In the genomic region with DNA sequence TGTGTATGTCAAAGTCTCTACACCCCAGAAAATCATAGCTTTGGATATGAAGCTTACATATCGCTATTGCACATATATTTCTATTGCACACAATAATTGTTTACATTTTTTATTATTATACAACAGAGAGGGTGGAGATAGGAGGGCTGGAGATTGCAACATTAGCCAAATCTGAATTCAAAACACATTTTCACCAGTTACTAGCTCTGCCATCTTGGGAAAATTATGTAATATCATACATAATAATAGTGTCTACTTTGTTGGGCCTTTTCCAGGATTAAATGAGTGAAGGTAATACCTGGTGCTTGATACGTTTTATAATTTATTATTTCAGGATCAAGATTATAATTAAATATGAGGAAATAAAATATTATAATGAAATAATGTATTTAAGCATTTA, we compare ENCODE assay signal across 18 cellular contexts.
"Had no signal": no experiment of that assay in that cellular context is flagged by ENCODE, and none has a peak within 500 bp of the region (broad histone marks: within the 10 kb centered on the region; RNA-seq: fewer than 3 reads in every experiment).

No MANE protein-coding gene starts in this region.

- H3K27me3 Mint-ChIP-seq: type B pancreatic cell had no signal

- H3K4me1 ChIP-seq: colonic mucosa, gastrocnemius medialis, stomach had no signal

- H3K4me3 ChIP-seq: colonic mucosa, gastrocnemius medialis, heart right ventricle, mucosa of descending colon, stomach had no signal

- H3K27me3 ChIP-seq: colonic mucosa, gastrocnemius medialis, heart right ventricle, stomach had no signal

- FAIRE-seq: urothelium cell line had no signal

- H3K27ac ChIP-seq: colonic mucosa, gastrocnemius medialis, heart right ventricle, stomach had no signal

- H3K9me3 Mint-ChIP-seq: type B pancreatic cell had no signal

- H3K36me3 ChIP-seq: colonic mucosa, gastrocnemius medialis, heart right ventricle, stomach had no signal

- H3K36me3 Mint-ChIP-seq: natural killer cell, type B pancreatic cell had no signal

- ATAC-seq: gastrocnemius medialis, heart right ventricle, left lobe of liver, mucosa of descending colon, natural killer cell had no signal

- DNase-seq: colonic mucosa; effector CD4-positive, alpha-beta T cell; gastrocnemius medialis; heart right ventricle; hypothalamus; islet precursor cell; mucosa of descending colon; natural killer cell; posterior cingulate gyrus; small intestine; stimulated activated CD4-positive, alpha-beta T cell treated with anti-CD3 and anti-CD28 coated beads, Interleukin-12 subunit alpha, Interleukin-12 subunit beta, amount 100 ng/mL, for 4 hours; stimulated activated naive CD4-positive, alpha-beta T cell; stomach had no signal

- H3K27ac Mint-ChIP-seq: endodermal cell, natural killer cell, type B pancreatic cell had no signal

- H3K9me3 ChIP-seq: colonic mucosa, gastrocnemius medialis, heart right ventricle, mucosa of descending colon had no signal

- H3K4me3 Mint-ChIP-seq: endodermal cell, natural killer cell, neural crest cell, type B pancreatic cell had no signal

- H3K4me1 Mint-ChIP-seq: natural killer cell, neural crest cell had no signal
